Comparison of ENCODE assay signal across 8 cellular contexts in the genomic region with DNA sequence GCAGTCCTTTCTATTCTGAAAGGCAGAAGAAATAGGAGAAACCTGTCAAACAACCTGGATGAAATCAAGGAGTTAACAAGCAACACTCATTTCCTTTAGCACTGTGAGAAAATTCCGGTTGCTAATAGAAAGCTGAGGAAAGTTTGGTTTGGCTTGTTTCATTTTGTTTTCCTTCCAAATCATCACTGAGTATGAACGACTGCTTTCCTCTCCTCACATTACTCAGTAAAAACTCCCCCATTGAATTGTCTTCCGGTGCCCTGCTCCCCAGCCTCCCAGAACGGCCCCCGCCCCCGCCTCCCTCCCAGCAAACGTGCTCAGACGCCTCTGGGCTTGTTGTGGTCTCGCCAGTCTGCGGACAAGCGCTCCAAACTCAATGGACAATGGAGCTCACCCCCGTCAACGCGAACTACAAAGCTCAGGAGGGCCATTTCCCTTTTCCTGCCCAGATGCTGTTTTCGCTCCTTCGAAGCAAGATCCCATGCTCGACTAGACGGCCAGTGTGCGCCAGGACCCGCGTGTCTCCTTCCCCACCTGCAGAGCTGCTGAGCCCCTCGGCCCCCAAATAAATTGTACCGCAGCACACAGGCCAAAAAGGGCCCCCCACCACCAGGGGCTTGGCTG. TPM values are rescaled to one million over a fixed set of nuclear protein-coding genes. Genes with fewer than 3 reads are reported as not detected.
DNase-seq lines count a peak whose midpoint lies in the region; ATAC-seq and TF ChIP-seq lines count a peak whose summit lies in the region.

No MANE protein-coding gene starts in this region.

- in situ Hi-C loops in GM23248 (cut with MboI) = no loop called here

- peaks cover 38% of the 10 kb centered on the region for H3K4me1 Mint-ChIP-seq in T-helper 1 cell treated with Interleukin-12 subunit alpha and Interleukin-12 subunit beta and Interleukin-4 antibody, amounts not matched to agents 30 μg/mL and 1 μg/mL, for 36 hours (ENCODE audit: low read depth)

- intact Hi-C loops in left ventricle myocardium superior (cut with micrococcal nuclease) = no loop called here
- intact Hi-C loops in prostate gland (cut with DNase I) = loop anchor here (2.0 to 10.0 kb wide), 3 partner anchors 67 to 387 kb away; partner anchors contain the start of genes IER5, KIAA1614 and XPR1

- H3K4me2 ChIP-seq in GM23248 (ENCODE audit: unreplicated experiment) = peak overlapping the region; percentile 97

- H3K36me3 ChIP-seq in GM23248 (ENCODE audit: low read depth) (no peaks in the 10 kb centered on the region), prostate gland (no peaks in the 10 kb centered on the region)

- H3K27ac Mint-ChIP-seq in T-helper 1 cell treated with Interleukin-12 subunit alpha and Interleukin-12 subunit beta and Interleukin-4 antibody, amounts not matched to agents 30 μg/mL and 1 μg/mL, for 36 hours = peak overlapping the region; percentile 96

- 0 to 1% methylated on average over 22 to 23 of the region's 23 CpGs for WGBS in GM23248 (ENCODE audit: low coverage in 1 of 2, low lambda C conversion rate in 2 of 2, missing lambda C conversion rate in 2 of 2), 2 experiments
- under 1% methylated on average over 23 of the region's 23 CpGs for WGBS in prostate gland

- H3K36me3 Mint-ChIP-seq in T-helper 1 cell treated with Interleukin-12 subunit alpha and Interleukin-12 subunit beta and Interleukin-4 antibody, amounts not matched to agents 30 μg/mL and 1 μg/mL, for 36 hours (ENCODE audit: low read depth) = peaks cover 16% of the 10 kb centered on the region

- H3K9me3 Mint-ChIP-seq in T-helper 1 cell treated with Interleukin-12 subunit alpha and Interleukin-12 subunit beta and Interleukin-4 antibody, amounts not matched to agents 30 μg/mL and 1 μg/mL, for 36 hours = no peaks in the 10 kb centered on the region

- no peaks in the 10 kb centered on the region for H3K27me3 ChIP-seq in GM23248 (replicated peaks; ENCODE audit: insufficient read depth)
- no peaks in the 10 kb centered on the region for H3K27me3 ChIP-seq in prostate gland (replicated peaks; ENCODE audit: insufficient read depth)

- H3K27me3 Mint-ChIP-seq in T-helper 1 cell treated with Interleukin-12 subunit alpha and Interleukin-12 subunit beta and Interleukin-4 antibody, amounts not matched to agents 30 μg/mL and 1 μg/mL, for 36 hours (ENCODE audit: low read depth) = peaks cover 21% of the 10 kb centered on the region

- TF ChIP-seq CTCF in LNCaP clone FGC (IDR thresholded peaks at IDR 0.05; ENCODE audit: control insufficient read depth, extremely low read depth, insufficient read depth) (no peak), prostate gland (IDR thresholded peaks at IDR 0.05) (no peak)

- H3K27ac ChIP-seq in GM23248 (peak overlapping the region; percentile 65), prostate gland (peak overlapping the region; percentile 79 to 88)

- H3K4me3 Mint-ChIP-seq in T-helper 1 cell treated with Interleukin-12 subunit alpha and Interleukin-12 subunit beta and Interleukin-4 antibody, amounts not matched to agents 30 μg/mL and 1 μg/mL, for 36 hours = peak overlapping the region; percentile 95

- peaks cover 48% of the 10 kb centered on the region for H3K79me2 ChIP-seq in GM23248 (ENCODE audit: insufficient read depth)

- H2AFZ ChIP-seq in GM23248 = peak overlapping the region; percentile 88

- peak; percentile 86 for DNase-seq in EL
- DNase-seq in GM23248 = peak; percentile 89
- DNase-seq in LNCaP clone FGC (ENCODE audit: low read depth) = peak; percentile 46
- DNase-seq in anterior cingulate cortex (lab: John Stamatoyannopoulos, UW) = peak in 44 of 58 donors; percentile 13 to 75 (median 50)
- peak; percentile 68 for DNase-seq in left ventricle myocardium superior
- peak; percentile 70 for DNase-seq in prostate gland (ENCODE audit: low spot score)
- no peak for DNase-seq in cerebellar nuclear complex (lab: John Stamatoyannopoulos, UW)

- H4K20me1 ChIP-seq in GM23248 (ENCODE audit: insufficient read depth) = peaks cover 11% of the 10 kb centered on the region; the same call in 1 of the 2 replicates

- H3K9ac ChIP-seq in GM23248 = peak overlapping the region; percentile 82

- H3K9me3 ChIP-seq in GM23248 (ENCODE audit: low read depth) (no peaks in the 10 kb centered on the region), prostate gland (no peaks in the 10 kb centered on the region)

- H3K4me3 ChIP-seq in GM23248 = peak overlapping the region; percentile 83
- peak overlapping the region; percentile 97 for H3K4me3 ChIP-seq in LNCaP clone FGC (ENCODE audit: low read depth, low read length)
- H3K4me3 ChIP-seq in prostate gland = peak overlapping the region; percentile 67 to 91

- H3K9me2 ChIP-seq in GM23248 (ENCODE audit: insufficient read depth) = no peaks in the 10 kb centered on the region

- H3F3A ChIP-seq in GM23248 (ENCODE audit: insufficient read depth) = peaks cover 35% of the 10 kb centered on the region

- ATAC-seq in left ventricle myocardium superior = peak; percentile 67

- TF ChIP-seq POLR2A in prostate gland (IDR thresholded peaks at IDR 0.05) = peak; percentile 24

- peaks cover 15% of the 10 kb centered on the region for H3K4me1 ChIP-seq in GM23248 (ENCODE audit: insufficient read depth)
- no peaks in the 10 kb centered on the region for H3K4me1 ChIP-seq in prostate gland (replicated peaks)

RNA-seq across cellular contexts. Expression of gene STX6, which starts 0.7 kb away (rescaled TPM):
- total RNA-seq in GM23248 (2014; rRNA removed; shearing (Covaris generic)) = 28.6 and 31.1 TPM in 2 replicates
- polyA plus RNA-seq in GM23248 (2016; fragmentation: Nextera tagmentation; extraction: Ambion mirVana) = 16.1 and 16.3 TPM in 2 replicates
- total RNA-seq in left ventricle myocardium superior (6.4 TPM), prostate gland (10 to 100 TPM; 22.8 to 28.1 TPM)

RNA-seq across cellular contexts. Expression of gene MR1, which starts 11.9 kb away (rescaled TPM):
- 25.2 and 28.6 TPM in 2 replicates for total RNA-seq in GM23248 (2014; rRNA removed; shearing (Covaris generic))
- 25.4 and 26.2 TPM in 2 replicates for polyA plus RNA-seq in GM23248 (2016; fragmentation: Nextera tagmentation; extraction: Ambion mirVana)
- total RNA-seq in left ventricle myocardium superior = 3.4 TPM
- total RNA-seq in prostate gland = 10 to 100 TPM; 14.3 to 17.5 TPM

Comparison
In these comparisons a context has a peak if more than half of its experiments do, and no peak if none do; other contexts are left out.
1. DNase-seq: peak in EL (single experiment), GM23248 (single experiment), LNCaP clone FGC (single experiment), anterior cingulate cortex (44 of 58), left ventricle myocardium superior (single experiment) and prostate gland (single experiment); none in cerebellar nuclear complex (0 of 2).
2. Peak in every context shown above with its lines, with median percentiles within 50 percentile points of each other: H3K4me3 ChIP-seq.